Comparison of ENCODE assay signal across 27 cellular contexts in the genomic region with DNA sequence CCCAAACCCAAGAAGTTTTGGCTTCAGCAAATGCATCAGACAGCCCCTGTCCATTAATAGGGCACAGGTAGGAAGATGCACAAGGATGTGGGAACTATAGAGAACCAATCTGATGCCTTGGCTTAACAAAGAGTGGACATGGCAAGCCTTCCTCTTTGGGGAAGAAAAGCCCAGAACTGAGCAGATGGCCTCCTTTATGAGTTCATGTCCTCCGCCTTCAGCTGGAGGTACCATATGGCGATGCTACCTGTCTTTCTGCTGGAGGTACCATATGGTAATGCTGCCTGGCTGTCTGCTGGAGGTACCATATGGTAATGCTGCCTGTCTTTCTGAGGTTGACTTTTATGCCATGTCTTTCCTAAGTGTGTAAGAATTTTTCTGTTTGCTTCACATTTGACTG. TPM values are rescaled to one million over a fixed set of nuclear protein-coding genes. Genes with fewer than 3 reads are reported as not detected.
DNase-seq lines count a peak whose midpoint lies in the region; ATAC-seq, FAIRE-seq and TF ChIP-seq lines count a peak whose summit lies in the region.
"Had no signal": no experiment of that assay in that cellular context is flagged by ENCODE, and none has a peak within 500 bp of the region (broad histone marks: within the 10 kb centered on the region; RNA-seq: fewer than 3 reads in every experiment).

No MANE protein-coding gene starts in this region.

- H3K4me1 ChIP-seq in HepG2 (ENCODE audit: insufficient read depth, low read length) (peaks cover 10% of the 10 kb centered on the region), right lobe of liver (peaks cover 0 to 7% (median 1%) of the 10 kb centered on the region in 4 donors), transverse colon (peaks cover 5 to 44% (median 18%) of the 10 kb centered on the region in 4 donors)

- peaks cover 11% of the 10 kb centered on the region for H3K79me2 ChIP-seq in HepG2 (ENCODE audit: insufficient read depth, low read length)

- TF ChIP-seq POLR2A in HepG2 (IDR thresholded peaks at IDR 0.05; ENCODE audit: insufficient read depth in 1 of 2, low read depth in 2 of 2, low read length in 2 of 2), result no peak
- TF ChIP-seq POLR2A in right lobe of liver (IDR thresholded peaks at IDR 0.05), result no peak
- no peak for TF ChIP-seq POLR2A in transverse colon (IDR thresholded peaks at IDR 0.05)

- intact Hi-C loops in HepG2 (cut with micrococcal nuclease; ENCODE audit: unreplicated experiment), result no loop called here
- intact Hi-C loops in right lobe of liver (cut with DNase I), result no loop called here
- intact Hi-C loops in transverse colon (cut with DNase I; ENCODE audit: low total_unique reads), result no loop called here

- TF ChIP-seq RAD21 in HepG2 (CRISPR knock-in tag; IDR thresholded peaks at IDR 0.05), result no peak

- in situ Hi-C loops in HepG2 (cut with HindIII; ENCODE audit: extremely low pct_ligation_motif_present, low pct_unique_long_range_greater_than_20kb) (no loop called here), transverse colon (cut with MboI; ENCODE audit: low pct_ligation_motif_present in 1 of 4, low pct_unique_long_range_greater_than_20kb in 1 of 4, low sequenced_read_pairs in 3 of 4) (no loop called here)

- no peak for TF ChIP-seq EP300 in HepG2 (IDR thresholded peaks at IDR 0.05; ENCODE audit: low read depth in 2 of 2, low read length in 2 of 2)
- no peak for TF ChIP-seq EP300 in HepG2 (CRISPR knock-in tag; IDR thresholded peaks at IDR 0.05; ENCODE audit: borderline replicate concordance)
- no peak for TF ChIP-seq EP300 in transverse colon (IDR thresholded peaks at IDR 0.05; ENCODE audit: low read depth)

- H3K4me2 ChIP-seq in HepG2 (ENCODE audit: low read depth, low read length), result no peak overlapping the region

- FAIRE-seq in HepG2 (lab: Jason Lieb, UNC), result peak; percentile 47
- FAIRE-seq: urothelium cell line had no signal

- H3K9me3 ChIP-seq in HepG2 (ENCODE audit: low read length) (no peaks in the 10 kb centered on the region), right lobe of liver (no peaks in the 10 kb centered on the region), transverse colon (no peaks in the 10 kb centered on the region)
- H3K9me3 ChIP-seq: ascending aorta, psoas muscle had no signal

- no peaks in the 10 kb centered on the region for H3K27me3 ChIP-seq in HepG2 (ENCODE audit: control insufficient read depth in 1 of 2, insufficient read depth in 2 of 2, low read length in 2 of 2)
- H3K27me3 ChIP-seq in right lobe of liver, result no peaks in the 10 kb centered on the region
- H3K27me3 ChIP-seq in transverse colon, result no peaks in the 10 kb centered on the region
- H3K27me3 ChIP-seq: ascending aorta, dorsolateral prefrontal cortex had no signal

- H3K27ac ChIP-seq in HepG2 (ENCODE audit: extremely low read length, insufficient read depth, low read length) (no peak overlapping the region), right lobe of liver (no peak overlapping the region), transverse colon (peak overlapping the region in 3 of 4 donors; percentile 50 to 79 (median 71))
- H3K27ac ChIP-seq: ascending aorta, psoas muscle, RWPE1 had no signal

- POLR2A ChIA-PET in HepG2 (lab: Yijun Ruan, JAX), result interaction anchor here (0.8 to 2.1 kb wide), 2 partner anchors 9 to 22 kb away, joined by 3 to 11 read pairs; a partner anchor contains a TSS

- ATAC-seq in HepG2, result no peak
- no peak for ATAC-seq in right lobe of liver
- no peak for ATAC-seq in HG03039 (IDR thresholded peaks at IDR 0.05; ENCODE audit: unreplicated experiment)
- no peak for ATAC-seq in GM18867 (IDR thresholded peaks at IDR 0.05; ENCODE audit: unreplicated experiment)
- ATAC-seq: activated naive CD4-positive, alpha-beta T cell treated with anti-CD3 and anti-CD28 coated beads, Interleukin-2, amount 50 U/mL, for 72 hours; activated T-cell treated with anti-CD3 and anti-CD28 coated beads, Interleukin-2, amount 50 U/mL, for 4 hours; left lobe of liver; psoas muscle; T-cell had no signal

- no peak for TF ChIP-seq CTCF in HepG2 (CRISPR knock-in tag; IDR thresholded peaks at IDR 0.05)
- no peak for TF ChIP-seq CTCF in right lobe of liver (IDR thresholded peaks at IDR 0.05)
- TF ChIP-seq CTCF in transverse colon (IDR thresholded peaks at IDR 0.05), result no peak

- H3K4me3 ChIP-seq in HepG2 (replicated peaks in 1 of 3; ENCODE audit: insufficient read depth in 1 of 3, low read depth in 2 of 3, low read length in 3 of 3), result no peak overlapping the region
- H3K4me3 ChIP-seq in right lobe of liver, result no peak overlapping the region
- no peak overlapping the region for H3K4me3 ChIP-seq in transverse colon
- H3K4me3 ChIP-seq: ascending aorta, dorsolateral prefrontal cortex, psoas muscle had no signal

- H2AFZ ChIP-seq in HepG2 (ENCODE audit: low read length), result no peak overlapping the region

- 96% methylated on average over 2 of the region's 2 CpGs for WGBS in HepG2 (ENCODE audit: low lambda C conversion rate)
- WGBS in right lobe of liver (ENCODE audit: insufficient coverage, low coverage, low lambda C conversion rate, missing lambda C conversion rate), result 100% methylated on average over 2 of the region's 2 CpGs
- 93 to 100% methylated on average over 1 to 2 of the region's 2 CpGs for WGBS in transverse colon (ENCODE audit: low coverage in 1 of 2), 2 donors

- CTCF ChIA-PET in HepG2 (lab: Yijun Ruan, JAX; ENCODE audit: low intra/inter-chr PET ratio, low total read pairs), result no interaction called here

- DNase-seq in HepG2 (ENCODE audit: low spot score) (no peak), right lobe of liver (no peak), NCI-H524 treated with DMSO at 0.1 percent for 48 hours (lab: John Stamatoyannopoulos, UW) (peak; percentile 96), cerebellar nuclear complex (lab: John Stamatoyannopoulos, UW) (peak; percentile 13 to 76), transverse colon (no peak), hypothalamus (lab: John Stamatoyannopoulos, UW) (no peak)
- DNase-seq: activated CD4-positive, CD25-positive, alpha-beta regulatory T cell treated with anti-CD3 and anti-CD28 coated beads, Interleukin-2, amount 50 U/mL, for 72 hours; activated T-cell treated with anti-CD3 and anti-CD28 coated beads, Interleukin-2, amount 50 U/mL, for 4 hours; DMS79 treated with DMSO at 0.1 percent for 48 hours; HCEC 1CT; mesenchymal stem cell; NCI-H187; NCI-H226; psoas muscle; stimulated activated CD4-positive, alpha-beta T cell treated with anti-CD3 and anti-CD28 coated beads, Interleukin-4, amount 100 ng/mL, for 4 hours; stimulated activated naive CD4-positive, alpha-beta T cell; T-cell had no signal

- no peaks in the 10 kb centered on the region for H4K20me1 ChIP-seq in HepG2 (ENCODE audit: insufficient read depth, low read length)

- H3K36me3 ChIP-seq in HepG2 (replicated peaks in 1 of 2; ENCODE audit: control insufficient read depth in 1 of 2, insufficient read depth in 2 of 2, low read length in 2 of 2) (peaks cover 30 to 48% of the 10 kb centered on the region in 2 experiments), right lobe of liver (peaks cover 0 to 55% (median 19%) of the 10 kb centered on the region in 4 donors), transverse colon (peaks cover 0 to 41% (median 9%) of the 10 kb centered on the region in 4 donors)

- no peak overlapping the region for H3K9ac ChIP-seq in HepG2 (ENCODE audit: insufficient read depth, low read depth, low read length)

- no TSS peak for BruUV-seq in HepG2 (replicated peaks; lab: Mats Ljungman, UMichigan)

RNA-seq across cellular contexts. Expression of a gene that starts 6.0 kb away (rescaled TPM):
- 59.7 and 86.0 TPM in 2 replicates for total RNA-seq in HepG2 (2016; rRNA removed; fragmentation: Illumina TruSeq; extraction: Trizol)
- 29.5 and 34.8 TPM in 2 replicates for total RNA-seq in HepG2 (2016; cell fraction: cytosol; rRNA removed; fragmentation: Illumina TruSeq; extraction: Trizol; ENCODE audit: low read depth)
- 56.6 and 88.6 TPM in 2 replicates for total RNA-seq in HepG2 (2016; cell fraction: insoluble cytoplasmic fraction; rRNA removed; fragmentation: Illumina TruSeq; extraction: Trizol)
- total RNA-seq in HepG2 (2016; cell fraction: membrane; rRNA removed; fragmentation: Illumina TruSeq; extraction: Trizol), result 119 and 127 TPM in 2 replicates
- 52.2 and 63.7 TPM in 2 replicates for total RNA-seq in HepG2 (2016; cell fraction: nucleus; rRNA removed; fragmentation: Illumina TruSeq; extraction: Trizol)
- polyA plus RNA-seq in HepG2 (2011; rRNA removed), result 134 and 137 TPM in 2 replicates
- 145 and 149 TPM in 2 replicates for polyA plus RNA-seq in HepG2 (2011; cell fraction: cytosol; rRNA removed)
- 127 and 155 TPM in 2 replicates for polyA plus RNA-seq in HepG2 (2011; cell fraction: nucleus; rRNA removed)
- polyA plus RNA-seq in HepG2 (2012), result 82.7 and 89.2 TPM in 2 replicates
- polyA plus RNA-seq in HepG2 (2016; cell fraction: cytosol; fragmentation: Illumina TruSeq; extraction: Trizol; ENCODE audit: low read depth), result 47.5 and 51.2 TPM in 2 replicates
- polyA plus RNA-seq in HepG2 (2016; cell fraction: insoluble cytoplasmic fraction; fragmentation: Illumina TruSeq; extraction: Trizol; ENCODE audit: low read depth), result 51.2 and 58.4 TPM in 2 replicates
- polyA plus RNA-seq in HepG2 (2016; cell fraction: membrane; fragmentation: Illumina TruSeq; extraction: Trizol; ENCODE audit: low read depth), result 95.6 and 101 TPM in 2 replicates
- 84.0 and 89.2 TPM in 2 replicates for polyA plus RNA-seq in HepG2 (2016; cell fraction: nucleus; fragmentation: Illumina TruSeq; extraction: Trizol; ENCODE audit: insufficient read depth, low read depth)
- 148 and 315 TPM in 2 replicates for polyA minus RNA-seq in HepG2 (2011; rRNA and poly(A)+ RNA removed; ENCODE audit: low replicate concordance)
- polyA minus RNA-seq in HepG2 (2011; cell fraction: cytosol; rRNA and poly(A)+ RNA removed), result 63.9 and 70.8 TPM in 2 replicates
- polyA minus RNA-seq in HepG2 (2011; cell fraction: nucleus; rRNA and poly(A)+ RNA removed), result 91.3 and 97.2 TPM in 2 replicates
- total RNA-seq in right lobe of liver, result 10 to 100 TPM; 33.6 to 77.9 (median 51.0) TPM
- 100 to 1,000 TPM in 2 of 4 donors, 10 to 100 TPM in 2; 37.8 to 226 (median 102) TPM for total RNA-seq in transverse colon

RNA-seq across cellular contexts. Expression of a gene that starts 7.4 kb away (rescaled TPM):
- total RNA-seq in HepG2 (2016; rRNA removed; fragmentation: Illumina TruSeq; extraction: Trizol) (24.8 and 35.5 TPM in 2 replicates), right lobe of liver (10 to 100 TPM; 22.3 to 37.1 (median 30.2) TPM), transverse colon (100 to 1,000 TPM in 3 of 4 donors, 10 to 100 TPM in 1; 50.4 to 114 (median 106) TPM)
- 5.6 and 5.7 TPM in 2 replicates for total RNA-seq in HepG2 (2016; cell fraction: cytosol; rRNA removed; fragmentation: Illumina TruSeq; extraction: Trizol; ENCODE audit: low read depth)
- 24.2 and 37.7 TPM in 2 replicates for total RNA-seq in HepG2 (2016; cell fraction: insoluble cytoplasmic fraction; rRNA removed; fragmentation: Illumina TruSeq; extraction: Trizol)
- total RNA-seq in HepG2 (2016; cell fraction: membrane; rRNA removed; fragmentation: Illumina TruSeq; extraction: Trizol), result 10.3 and 10.6 TPM in 2 replicates
- total RNA-seq in HepG2 (2016; cell fraction: nucleus; rRNA removed; fragmentation: Illumina TruSeq; extraction: Trizol), result 27.6 TPM in 2 replicates
- polyA plus RNA-seq in HepG2 (2011; rRNA removed), result 49.4 and 60.7 TPM in 2 replicates
- 45.0 and 48.2 TPM in 2 replicates for polyA plus RNA-seq in HepG2 (2011; cell fraction: cytosol; rRNA removed)
- 83.0 and 83.9 TPM in 2 replicates for polyA plus RNA-seq in HepG2 (2011; cell fraction: nucleus; rRNA removed)
- polyA plus RNA-seq in HepG2 (2012), result 34.1 and 38.6 TPM in 2 replicates
- 5.2 and 5.3 TPM in 2 replicates for polyA plus RNA-seq in HepG2 (2016; cell fraction: cytosol; fragmentation: Illumina TruSeq; extraction: Trizol; ENCODE audit: low read depth)
- polyA plus RNA-seq in HepG2 (2016; cell fraction: insoluble cytoplasmic fraction; fragmentation: Illumina TruSeq; extraction: Trizol; ENCODE audit: low read depth), result 27.2 and 31.3 TPM in 2 replicates
- 8.6 and 9.8 TPM in 2 replicates for polyA plus RNA-seq in HepG2 (2016; cell fraction: membrane; fragmentation: Illumina TruSeq; extraction: Trizol; ENCODE audit: low read depth)
- 62.0 and 62.4 TPM in 2 replicates for polyA plus RNA-seq in HepG2 (2016; cell fraction: nucleus; fragmentation: Illumina TruSeq; extraction: Trizol; ENCODE audit: insufficient read depth, low read depth)
- 12.3 and 51.1 TPM in 2 replicates for polyA minus RNA-seq in HepG2 (2011; rRNA and poly(A)+ RNA removed; ENCODE audit: low replicate concordance)
- 13.9 and 15.4 TPM in 2 replicates for polyA minus RNA-seq in HepG2 (2011; cell fraction: cytosol; rRNA and poly(A)+ RNA removed)
- polyA minus RNA-seq in HepG2 (2011; cell fraction: nucleus; rRNA and poly(A)+ RNA removed), result 14.2 and 14.8 TPM in 2 replicates

RNA-seq across cellular contexts. Expression of a gene that starts 14.3 kb away (rescaled TPM):
- 0.38 TPM in 1 of 2 replicates, not detected in the other for total RNA-seq in HepG2 (2016; rRNA removed; fragmentation: Illumina TruSeq; extraction: Trizol)
- 0.40 and 0.71 TPM in 2 replicates for total RNA-seq in HepG2 (2016; cell fraction: cytosol; rRNA removed; fragmentation: Illumina TruSeq; extraction: Trizol; ENCODE audit: low read depth)
- total RNA-seq in HepG2 (2016; cell fraction: insoluble cytoplasmic fraction; rRNA removed; fragmentation: Illumina TruSeq; extraction: Trizol), result 0.37 TPM in 1 of 2 replicates, not detected in the other
- 0.21 and 0.37 TPM in 2 replicates for total RNA-seq in HepG2 (2016; cell fraction: membrane; rRNA removed; fragmentation: Illumina TruSeq; extraction: Trizol)
- 0.34 and 0.56 TPM in 2 replicates for total RNA-seq in HepG2 (2016; cell fraction: nucleus; rRNA removed; fragmentation: Illumina TruSeq; extraction: Trizol)
- 0.78 and 2.1 TPM in 2 replicates for polyA plus RNA-seq in HepG2 (2011; rRNA removed)
- polyA plus RNA-seq in HepG2 (2011; cell fraction: cytosol; rRNA removed), result 0.10 and 0.12 TPM in 2 replicates
- polyA plus RNA-seq in HepG2 (2011; cell fraction: nucleus; rRNA removed), result 7.7 and 12.3 TPM in 2 replicates
- polyA plus RNA-seq in HepG2 (2012), result 0.89 and 1.8 TPM in 2 replicates
- polyA plus RNA-seq in HepG2 (2016; cell fraction: cytosol; fragmentation: Illumina TruSeq; extraction: Trizol; ENCODE audit: low read depth), result not detected in 2 replicates
- polyA plus RNA-seq in HepG2 (2016; cell fraction: insoluble cytoplasmic fraction; fragmentation: Illumina TruSeq; extraction: Trizol; ENCODE audit: low read depth), result not detected in 2 replicates
- polyA plus RNA-seq in HepG2 (2016; cell fraction: membrane; fragmentation: Illumina TruSeq; extraction: Trizol; ENCODE audit: low read depth), result not detected in 2 replicates
- polyA plus RNA-seq in HepG2 (2016; cell fraction: nucleus; fragmentation: Illumina TruSeq; extraction: Trizol; ENCODE audit: insufficient read depth, low read depth), result 2.0 and 2.1 TPM in 2 replicates
- polyA minus RNA-seq in HepG2 (2011; rRNA and poly(A)+ RNA removed; ENCODE audit: low replicate concordance), result 2.2 and 2.4 TPM in 2 replicates
- polyA minus RNA-seq in HepG2 (2011; cell fraction: cytosol; rRNA and poly(A)+ RNA removed), result 0.30 TPM in 1 of 2 replicates, not detected in the other
- polyA minus RNA-seq in HepG2 (2011; cell fraction: nucleus; rRNA and poly(A)+ RNA removed), result 3.2 and 5.2 TPM in 2 replicates
- 1 to 10 TPM in 5 of 6 experiments, under 1 TPM in 1; 0.62 to 4.9 (median 2.1) TPM for total RNA-seq in right lobe of liver
- total RNA-seq in transverse colon, result 10 to 100 TPM in 3 of 4 donors, 1 to 10 TPM in 1; 5.4 to 18.4 (median 15.7) TPM
- total RNA-seq: myocyte, temporal lobe had no signal

RNA-seq across cellular contexts. Expression of a gene that starts 22.5 kb away (rescaled TPM):
- 39.4 and 53.3 TPM in 2 replicates for total RNA-seq in HepG2 (2016; rRNA removed; fragmentation: Illumina TruSeq; extraction: Trizol)
- total RNA-seq in HepG2 (2016; cell fraction: cytosol; rRNA removed; fragmentation: Illumina TruSeq; extraction: Trizol; ENCODE audit: low read depth), result 97.6 and 112 TPM in 2 replicates
- total RNA-seq in HepG2 (2016; cell fraction: insoluble cytoplasmic fraction; rRNA removed; fragmentation: Illumina TruSeq; extraction: Trizol), result 37.3 and 56.7 TPM in 2 replicates
- 81.3 and 81.5 TPM in 2 replicates for total RNA-seq in HepG2 (2016; cell fraction: membrane; rRNA removed; fragmentation: Illumina TruSeq; extraction: Trizol)
- total RNA-seq in HepG2 (2016; cell fraction: nucleus; rRNA removed; fragmentation: Illumina TruSeq; extraction: Trizol), result 38.7 and 41.0 TPM in 2 replicates
- polyA plus RNA-seq in HepG2 (2011; rRNA removed), result 115 and 139 TPM in 2 replicates
- 86.0 and 119 TPM in 2 replicates for polyA plus RNA-seq in HepG2 (2011; cell fraction: cytosol; rRNA removed)
- 440 and 456 TPM in 2 replicates for polyA plus RNA-seq in HepG2 (2011; cell fraction: nucleus; rRNA removed)
- 61.3 and 62.2 TPM in 2 replicates for polyA plus RNA-seq in HepG2 (2012)
- polyA plus RNA-seq in HepG2 (2016; cell fraction: cytosol; fragmentation: Illumina TruSeq; extraction: Trizol; ENCODE audit: low read depth), result 85.1 and 89.2 TPM in 2 replicates
- polyA plus RNA-seq in HepG2 (2016; cell fraction: insoluble cytoplasmic fraction; fragmentation: Illumina TruSeq; extraction: Trizol; ENCODE audit: low read depth), result 42.7 and 45.5 TPM in 2 replicates
- 68.1 and 69.5 TPM in 2 replicates for polyA plus RNA-seq in HepG2 (2016; cell fraction: membrane; fragmentation: Illumina TruSeq; extraction: Trizol; ENCODE audit: low read depth)
- 75.7 and 78.1 TPM in 2 replicates for polyA plus RNA-seq in HepG2 (2016; cell fraction: nucleus; fragmentation: Illumina TruSeq; extraction: Trizol; ENCODE audit: insufficient read depth, low read depth)
- polyA minus RNA-seq in HepG2 (2011; rRNA and poly(A)+ RNA removed; ENCODE audit: low replicate concordance), result 29.2 and 84.0 TPM in 2 replicates
- 21.6 and 22.7 TPM in 2 replicates for polyA minus RNA-seq in HepG2 (2011; cell fraction: cytosol; rRNA and poly(A)+ RNA removed)
- 88.6 and 99.7 TPM in 2 replicates for polyA minus RNA-seq in HepG2 (2011; cell fraction: nucleus; rRNA and poly(A)+ RNA removed)
- 10 to 100 TPM; 20.7 to 32.3 (median 28.8) TPM for total RNA-seq in right lobe of liver
- total RNA-seq in transverse colon, result 100 to 1,000 TPM in 3 of 4 donors, 10 to 100 TPM in 1; 90.2 to 156 (median 119) TPM

RNA-seq across cellular contexts. Expression of a gene that starts 23.5 kb away (rescaled TPM):
- total RNA-seq in HepG2 (2016; rRNA removed; fragmentation: Illumina TruSeq; extraction: Trizol) (30.7 and 42.1 TPM in 2 replicates), right lobe of liver (10 to 100 TPM in 3 of 6 experiments, 1 to 10 TPM in 3; 5.8 to 16.7 (median 10.9) TPM), transverse colon (10 to 100 TPM; 50.5 to 90.2 (median 65.3) TPM)
- total RNA-seq in HepG2 (2016; cell fraction: cytosol; rRNA removed; fragmentation: Illumina TruSeq; extraction: Trizol; ENCODE audit: low read depth), result 6.5 and 7.7 TPM in 2 replicates
- total RNA-seq in HepG2 (2016; cell fraction: insoluble cytoplasmic fraction; rRNA removed; fragmentation: Illumina TruSeq; extraction: Trizol), result 30.0 and 42.5 TPM in 2 replicates
- total RNA-seq in HepG2 (2016; cell fraction: membrane; rRNA removed; fragmentation: Illumina TruSeq; extraction: Trizol), result 17.1 and 17.3 TPM in 2 replicates
- 16.1 and 17.3 TPM in 2 replicates for total RNA-seq in HepG2 (2016; cell fraction: nucleus; rRNA removed; fragmentation: Illumina TruSeq; extraction: Trizol)
- polyA plus RNA-seq in HepG2 (2011; rRNA removed), result 23.8 and 30.0 TPM in 2 replicates
- polyA plus RNA-seq in HepG2 (2011; cell fraction: cytosol; rRNA removed), result 23.3 and 26.7 TPM in 2 replicates
- 12.3 and 14.8 TPM in 2 replicates for polyA plus RNA-seq in HepG2 (2011; cell fraction: nucleus; rRNA removed)
- 20.2 and 22.8 TPM in 2 replicates for polyA plus RNA-seq in HepG2 (2012)
- polyA plus RNA-seq in HepG2 (2016; cell fraction: cytosol; fragmentation: Illumina TruSeq; extraction: Trizol; ENCODE audit: low read depth), result 5.5 and 6.1 TPM in 2 replicates
- polyA plus RNA-seq in HepG2 (2016; cell fraction: insoluble cytoplasmic fraction; fragmentation: Illumina TruSeq; extraction: Trizol; ENCODE audit: low read depth), result 35.8 and 40.0 TPM in 2 replicates
- 11.3 and 13.4 TPM in 2 replicates for polyA plus RNA-seq in HepG2 (2016; cell fraction: membrane; fragmentation: Illumina TruSeq; extraction: Trizol; ENCODE audit: low read depth)
- polyA plus RNA-seq in HepG2 (2016; cell fraction: nucleus; fragmentation: Illumina TruSeq; extraction: Trizol; ENCODE audit: insufficient read depth, low read depth), result 14.3 and 14.5 TPM in 2 replicates
- 47.0 and 114 TPM in 2 replicates for polyA minus RNA-seq in HepG2 (2011; rRNA and poly(A)+ RNA removed; ENCODE audit: low replicate concordance)
- 20.4 and 25.8 TPM in 2 replicates for polyA minus RNA-seq in HepG2 (2011; cell fraction: cytosol; rRNA and poly(A)+ RNA removed)
- 19.6 and 28.0 TPM in 2 replicates for polyA minus RNA-seq in HepG2 (2011; cell fraction: nucleus; rRNA and poly(A)+ RNA removed)

Comparison
In these comparisons a context has a peak if more than half of its experiments do, and no peak if none do; other contexts are left out.
1. DNase-seq: peak in NCI-H524 treated with DMSO at 0.1 percent for 48 hours (single experiment) and cerebellar nuclear complex (2 of 2); none in HepG2 (single experiment), right lobe of liver (0 of 3), transverse colon (single experiment) and hypothalamus (0 of 51).
2. H3K27ac ChIP-seq: peak in transverse colon (3 of 4); none in HepG2 (single experiment) and right lobe of liver (0 of 3).